ENCODE assay signal across 9 cellular contexts in the genomic region with DNA sequence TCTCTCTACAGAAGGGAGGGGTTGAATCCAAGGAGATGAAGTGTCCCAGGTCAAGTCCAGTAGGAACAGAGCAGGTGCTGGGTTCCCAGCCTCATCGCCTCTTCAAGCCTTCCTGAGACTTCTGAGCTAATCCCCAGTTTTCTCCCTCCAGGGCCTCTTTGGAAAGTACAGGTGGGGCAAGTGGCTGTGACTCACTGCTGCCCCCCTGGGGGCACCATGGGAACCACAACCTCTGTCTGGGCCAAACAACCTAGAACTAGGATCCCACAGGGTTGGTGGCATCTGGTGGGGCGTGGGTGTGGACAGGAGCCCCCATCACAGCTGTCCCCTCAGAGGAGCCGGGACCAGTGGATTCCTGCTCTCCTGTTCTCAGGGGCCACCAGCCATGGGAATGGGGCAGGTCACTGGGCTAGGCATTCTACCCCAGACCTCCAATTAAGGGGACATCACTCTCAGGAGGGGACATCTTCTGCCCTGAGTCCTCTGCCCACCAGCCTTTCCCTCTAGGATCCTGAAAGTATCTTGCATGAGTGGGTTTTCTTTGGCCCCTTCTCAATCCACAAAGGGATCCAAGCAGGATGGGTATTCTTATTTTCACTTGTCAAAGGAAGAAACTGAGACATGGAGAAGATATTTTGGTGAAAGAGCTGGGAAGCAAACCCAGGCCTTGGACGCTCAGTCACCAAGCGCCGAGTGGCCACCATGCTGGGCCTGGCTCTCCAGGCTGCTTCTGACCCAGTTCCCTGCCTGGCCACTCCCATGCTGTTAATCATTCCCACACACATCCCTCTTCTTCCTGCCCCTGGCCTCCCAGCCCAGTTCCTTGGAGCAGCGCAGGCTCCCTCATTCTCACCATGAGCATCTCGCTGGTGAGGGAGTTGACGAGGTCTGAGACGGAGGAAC. TPM values are rescaled to one million over a fixed set of nuclear protein-coding genes. Genes with fewer than 3 reads are reported as not detected.
A peak's percentile ranks its signal among the peaks of the same experiment; 100 is the strongest.
DNase-seq lines count a peak whose midpoint lies in the region; ATAC-seq, FAIRE-seq and TF ChIP-seq lines count a peak whose summit lies in the region.
"Had no signal": no experiment of that assay in that cellular context is flagged by ENCODE, and none has a peak within 500 bp of the region (broad histone marks: within the 10 kb centered on the region; RNA-seq: fewer than 3 reads in every experiment).

No MANE protein-coding gene starts in this region.

- WGBS in esophagus squamous epithelium, 2 donors: 70 to 72% methylated on average over 6 to 8 of the region's 10 CpGs

- no peaks in the 10 kb centered on the region for H3K4me1 ChIP-seq in esophagus squamous epithelium

- peak; percentile 77 for TF ChIP-seq CTCF in AG04450 (IDR thresholded peaks at IDR 0.05; ENCODE audit: low read depth, low read length)
- TF ChIP-seq CTCF in GM13977 (IDR thresholded peaks at IDR 0.05; ENCODE audit: extremely low read depth, insufficient read depth, missing control alignments): peak; percentile 82
- TF ChIP-seq CTCF in esophagus squamous epithelium (IDR thresholded peaks at IDR 0.05): peak; percentile 13 to 70 (median 55)
- peak; percentile 97 for TF ChIP-seq CTCF in retinal pigment epithelial cell (conservative IDR thresholded peaks at IDR 0.05; ENCODE audit: low read depth, low read length)

- in situ Hi-C loops in GM13977 (cut with MboI; ENCODE audit: low pct_unique_long_range_greater_than_20kb, low sequenced_read_pairs, unreplicated experiment): no loop called here

- no peak for ATAC-seq in GM18870 (IDR thresholded peaks at IDR 0.05; ENCODE audit: unreplicated experiment)

- peaks cover 80% of the 10 kb centered on the region for H3K27me3 ChIP-seq in AG04450 (ENCODE audit: control insufficient read depth, insufficient read depth, low read length)
- H3K27me3 ChIP-seq in esophagus squamous epithelium: peaks cover 0 to 82% (median 0%) of the 10 kb centered on the region in 4 donors

- CTCF ChIA-PET in AG04450 (lab: Charles Lee): interaction anchor here (0.6 to 1.6 kb wide), 12 partner anchors 12 to 156 kb away, joined by 3 to 11 read pairs (median 5); a partner anchor contains a TSS
- CTCF ChIA-PET in activated CD4-positive, alpha-beta memory T cell treated with anti-CD3 and anti-CD28 coated beads for 36 hours (lab: Charles Lee): interaction anchor here (0.7 to 3.7 kb wide), 16 partner anchors 9 to 106 kb away, joined by 3 to 14 read pairs (median 8); a partner anchor contains a TSS

- TF ChIP-seq POLR2A in esophagus squamous epithelium (IDR thresholded peaks at IDR 0.05): no peak

- no peaks in the 10 kb centered on the region for H3K36me3 Mint-ChIP-seq in activated CD4-positive, alpha-beta memory T cell treated with anti-CD3 and anti-CD28 coated beads for 36 hours

- H3K4me1 Mint-ChIP-seq in activated CD4-positive, alpha-beta memory T cell treated with anti-CD3 and anti-CD28 coated beads for 36 hours (ENCODE audit: low read depth): no peaks in the 10 kb centered on the region

- no peak for FAIRE-seq in frontal cortex (lab: Jason Lieb, UNC)

- no peaks in the 10 kb centered on the region for H3K36me3 ChIP-seq in esophagus squamous epithelium

- intact Hi-C loops in activated CD4-positive, alpha-beta memory T cell treated with anti-CD3 and anti-CD28 coated beads for 36 hours (cut with micrococcal nuclease): no loop called here
- intact Hi-C loops in esophagus squamous epithelium (cut with DNase I): no loop called here

- H3K9me3 ChIP-seq in AG04450 (ENCODE audit: control insufficient read depth, insufficient read depth, low read length) (no peaks in the 10 kb centered on the region; the same call in 1 of the 2 replicates), esophagus squamous epithelium (no peaks in the 10 kb centered on the region)

- no peak overlapping the region for H3K27ac ChIP-seq in AG04450 (ENCODE audit: low read depth, low read length)
- no peak overlapping the region for H3K27ac ChIP-seq in esophagus squamous epithelium
- H3K27ac ChIP-seq: epithelial cell of prostate had no signal

- no peak for DNase-seq in AG04450 (ENCODE audit: low read depth, low spot score)
- DNase-seq in GM13977 (ENCODE audit: low spot score): peak; percentile 88
- DNase-seq in NCI-H510A (lab: John Stamatoyannopoulos, UW): peak; percentile 66
- DNase-seq in activated CD4-positive, alpha-beta memory T cell treated with anti-CD3 and anti-CD28 coated beads for 36 hours: peak; percentile 57
- no peak for DNase-seq in esophagus squamous epithelium (lab: John Stamatoyannopoulos, UW)
- DNase-seq in retinal pigment epithelial cell (ENCODE audit: low read depth): no peak
- DNase-seq in frontal cortex (ENCODE audit: low spot score in 2 of 2): no peak

- no peaks in the 10 kb centered on the region for H3K9me3 Mint-ChIP-seq in activated CD4-positive, alpha-beta memory T cell treated with anti-CD3 and anti-CD28 coated beads for 36 hours

- POLR2A ChIA-PET in AG04450 (lab: Yijun Ruan, JAX): no interaction called here
- POLR2A ChIA-PET in activated CD4-positive, alpha-beta memory T cell treated with anti-CD3 and anti-CD28 coated beads for 36 hours (lab: Charles Lee): no interaction called here

- no peak overlapping the region for H3K4me3 Mint-ChIP-seq in activated CD4-positive, alpha-beta memory T cell treated with anti-CD3 and anti-CD28 coated beads for 36 hours

- H3K4me3 ChIP-seq in AG04450 (ENCODE audit: low read depth, low read length) (no peak overlapping the region), esophagus squamous epithelium (no peak overlapping the region), retinal pigment epithelial cell (ENCODE audit: low read length) (no peak overlapping the region)

- H3K27me3 Mint-ChIP-seq in activated CD4-positive, alpha-beta memory T cell treated with anti-CD3 and anti-CD28 coated beads for 36 hours: peaks cover 15% of the 10 kb centered on the region

- H3K27ac Mint-ChIP-seq in activated CD4-positive, alpha-beta memory T cell treated with anti-CD3 and anti-CD28 coated beads for 36 hours: no peak overlapping the region

RNA-seq across cellular contexts. Expression of a gene that starts 23.8 kb away (rescaled TPM):
- polyA plus RNA-seq in AG04450 (2011; rRNA removed): not detected in 2 replicates
- not detected in 2 replicates for polyA minus RNA-seq in AG04450 (2011; rRNA and poly(A)+ RNA removed)
- total RNA-seq in activated CD4-positive, alpha-beta memory T cell treated with anti-CD3 and anti-CD28 coated beads for 36 hours: not detected
- total RNA-seq in esophagus squamous epithelium: 1 to 10 TPM in 1 of 4 donors, under 1 TPM in 1, not detected in 2; 0.76 to 1.3 TPM
- total RNA-seq in frontal cortex: 2.9 TPM

RNA-seq across cellular contexts. Expression of a gene that starts 48.5 kb away (rescaled TPM):
- 0.45 and 0.60 TPM in 2 replicates for polyA plus RNA-seq in AG04450 (2011; rRNA removed)
- polyA minus RNA-seq in AG04450 (2011; rRNA and poly(A)+ RNA removed): 0.83 and 1.0 TPM in 2 replicates
- total RNA-seq in activated CD4-positive, alpha-beta memory T cell treated with anti-CD3 and anti-CD28 coated beads for 36 hours: not detected
- 1 to 10 TPM; 1.6 to 2.9 (median 1.9) TPM for total RNA-seq in esophagus squamous epithelium
- total RNA-seq in frontal cortex: 14.7 TPM

Comparison
In these comparisons a context has a peak if more than half of its experiments do, and no peak if none do; other contexts are left out.
1. DNase-seq: peak in GM13977 (single experiment), NCI-H510A (single experiment) and activated CD4-positive, alpha-beta memory T cell treated with anti-CD3 and anti-CD28 coated beads for 36 hours (single experiment); none in AG04450 (single experiment), esophagus squamous epithelium (single experiment), retinal pigment epithelial cell (single experiment) and frontal cortex (0 of 2).
2. Peak in every context shown above with its lines, with median percentiles within 50 percentile points of each other: CTCF ChIP-seq.